22 cellular contexts compared by ENCODE assay signal in genomic region chr10:69103784-69104183, GRCh38. TPM values are rescaled to one million over a fixed set of nuclear protein-coding genes. Genes with fewer than 3 reads are reported as not detected.
"Had no signal": no experiment of that assay in that cellular context is flagged by ENCODE, and none has a peak within 500 bp of the region (broad histone marks: within the 10 kb centered on the region; RNA-seq: fewer than 3 reads in every experiment).

No MANE protein-coding gene starts in this region.

- H3K27me3 Mint-ChIP-seq: naive B cell; stimulated activated memory B cell treated with anti-CD40 and anti-IgM and Interleukin-4, amounts not matched to agents 10 μg/mL and 1 μg/mL and 100 μg/mL, for 72 hours; stimulated activated naive CD8-positive, alpha-beta T cell treated with anti-CD3 and anti-CD28 coated beads, Interleukin-15, amount 100 ng/mL, for 72 hours had no signal

- ATAC-seq: left ventricle myocardium superior; right lobe of liver; stimulated activated memory B cell treated with anti-CD40 and anti-IgM and Interleukin-4, amounts not matched to agents 10 μg/mL and 1 μg/mL and 100 μg/mL, for 72 hours; stimulated activated naive CD8-positive, alpha-beta T cell treated with anti-CD3 and anti-CD28 coated beads, Interleukin-15, amount 100 ng/mL, for 72 hours; upper lobe of right lung had no signal

- H3K4me3 ChIP-seq: colonic mucosa, hepatocyte, lung, ovary, right lobe of liver, testis, tibial nerve, upper lobe of right lung, vagina had no signal

- H3K4me3 Mint-ChIP-seq: endodermal cell; naive B cell; stimulated activated memory B cell treated with anti-CD40 and anti-IgM and Interleukin-4, amounts not matched to agents 10 μg/mL and 1 μg/mL and 100 μg/mL, for 72 hours; stimulated activated naive CD8-positive, alpha-beta T cell treated with anti-CD3 and anti-CD28 coated beads, Interleukin-15, amount 100 ng/mL, for 72 hours had no signal

- H3K9me3 Mint-ChIP-seq: naive B cell; stimulated activated memory B cell treated with anti-CD40 and anti-IgM and Interleukin-4, amounts not matched to agents 10 μg/mL and 1 μg/mL and 100 μg/mL, for 72 hours; stimulated activated naive CD8-positive, alpha-beta T cell treated with anti-CD3 and anti-CD28 coated beads, Interleukin-15, amount 100 ng/mL, for 72 hours had no signal

- H3K4me1 ChIP-seq: colonic mucosa, right lobe of liver, testis, tibial nerve, vagina had no signal

- H3K27ac ChIP-seq: colonic mucosa, hepatocyte, ovary, right lobe of liver, testis, tibial nerve, upper lobe of right lung, vagina had no signal

- H3K27ac Mint-ChIP-seq: endodermal cell; naive B cell; progenitor cell of endocrine pancreas; stimulated activated memory B cell treated with anti-CD40 and anti-IgM and Interleukin-4, amounts not matched to agents 10 μg/mL and 1 μg/mL and 100 μg/mL, for 72 hours; stimulated activated naive CD8-positive, alpha-beta T cell treated with anti-CD3 and anti-CD28 coated beads, Interleukin-15, amount 100 ng/mL, for 72 hours had no signal

- FAIRE-seq: islet of Langerhans had no signal

- H3K27me3 ChIP-seq: colonic mucosa, hepatocyte, ovary, right lobe of liver, testis, tibial nerve, upper lobe of right lung, vagina had no signal

- H3K9me3 ChIP-seq: colonic mucosa, ovary, right lobe of liver, testis, tibial nerve, upper lobe of right lung, vagina had no signal

- H3K36me3 ChIP-seq: colonic mucosa, ovary, right lobe of liver, vagina had no signal

- DNase-seq: colonic mucosa; effector CD4-positive, alpha-beta T cell; endodermal cell; foreskin melanocyte; head of caudate nucleus; left ventricle myocardium superior; mesendoderm; naive B cell; ovary; right lobe of liver; stimulated activated CD4-positive, alpha-beta T cell treated with anti-CD3 and anti-CD28 coated beads, Interleukin-4, amount 100 ng/mL, for 24 hours; stimulated activated naive CD8-positive, alpha-beta T cell treated with anti-CD3 and anti-CD28 coated beads, Interleukin-15, amount 100 ng/mL, for 72 hours; testis; upper lobe of right lung had no signal

RNA-seq across cellular contexts. Expression of gene SRGN, which starts 15.9 kb away (rescaled TPM):
- total RNA-seq: endodermal cell, progenitor cell of endocrine pancreas had no signal
- polyA plus RNA-seq: neural cell had no signal
